ENCODE assay signal across 9 cellular contexts in the genomic region with DNA sequence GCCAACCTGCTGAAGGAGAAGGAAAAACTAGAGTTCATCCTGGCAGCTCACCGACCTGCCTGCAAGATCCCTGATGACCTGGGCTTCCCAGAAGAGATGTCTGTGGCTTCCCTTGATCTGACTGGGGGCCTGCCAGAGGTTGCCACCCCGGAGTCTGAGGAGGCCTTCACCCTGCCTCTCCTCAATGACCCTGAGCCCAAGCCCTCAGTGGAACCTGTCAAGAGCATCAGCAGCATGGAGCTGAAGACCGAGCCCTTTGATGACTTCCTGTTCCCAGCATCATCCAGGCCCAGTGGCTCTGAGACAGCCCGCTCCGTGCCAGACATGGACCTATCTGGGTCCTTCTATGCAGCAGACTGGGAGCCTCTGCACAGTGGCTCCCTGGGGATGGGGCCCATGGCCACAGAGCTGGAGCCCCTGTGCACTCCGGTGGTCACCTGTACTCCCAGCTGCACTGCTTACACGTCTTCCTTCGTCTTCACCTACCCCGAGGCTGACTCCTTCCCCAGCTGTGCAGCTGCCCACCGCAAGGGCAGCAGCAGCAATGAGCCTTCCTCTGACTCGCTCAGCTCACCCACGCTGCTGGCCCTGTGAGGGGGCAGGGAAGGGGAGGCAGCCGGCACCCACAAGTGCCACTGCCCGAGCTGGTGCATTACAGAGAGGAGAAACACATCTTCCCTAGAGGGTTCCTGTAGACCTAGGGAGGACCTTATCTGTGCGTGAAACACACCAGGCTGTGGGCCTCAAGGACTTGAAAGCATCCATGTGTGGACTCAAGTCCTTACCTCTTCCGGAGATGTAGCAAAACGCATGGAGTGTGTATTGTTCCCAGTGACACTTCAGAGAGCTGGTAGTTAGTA. TPM values are rescaled to one million over a fixed set of nuclear protein-coding genes. Genes with fewer than 3 reads are reported as not detected.
A peak's percentile ranks its signal among the peaks of the same experiment; 100 is the strongest.
DNase-seq lines count a peak whose midpoint lies in the region; ATAC-seq and TF ChIP-seq lines count a peak whose summit lies in the region.
"Had no signal": no experiment of that assay in that cellular context is flagged by ENCODE, and none has a peak within 500 bp of the region (broad histone marks: within the 10 kb centered on the region; RNA-seq: fewer than 3 reads in every experiment).

No MANE protein-coding gene starts in this region.

- POLR2A ChIA-PET in BJ (lab: Charles Lee), result interaction anchor here (0.6 kb wide), 1 partner anchor 105 kb away, joined by 4 read pairs; no protein-coding TSS in a partner anchor

- H3K27ac Mint-ChIP-seq in effector memory CD8-positive, alpha-beta T cell, result peak overlapping the region; percentile 99 to 100
- H3K27ac Mint-ChIP-seq in naive B cell, result peak overlapping the region in 5 of 6 donors; percentile 98 to 100 (median 100)

- TF ChIP-seq CTCF in BJ (IDR thresholded peaks at IDR 0.05; ENCODE audit: insufficient read depth, low read depth, low read length), result no peak

- H3K36me3 Mint-ChIP-seq in effector memory CD8-positive, alpha-beta T cell (ENCODE audit: insufficient read depth), result peaks cover 93% of the 10 kb centered on the region
- H3K36me3 Mint-ChIP-seq in naive B cell, result peaks cover 8 to 26% of the 10 kb centered on the region in 2 donors

- H3K4me3 Mint-ChIP-seq in effector memory CD8-positive, alpha-beta T cell, result peak overlapping the region; percentile 93
- H3K4me3 Mint-ChIP-seq in naive B cell, result peak overlapping the region; percentile 67 to 96 (median 92)

- H3K36me3 ChIP-seq in BJ (ENCODE audit: control insufficient read depth, insufficient read depth, low read length), result peaks cover 18% of the 10 kb centered on the region

- CTCF ChIA-PET in BJ (lab: Yijun Ruan, JAX), result interaction anchor here (0.5 to 2.2 kb wide), 2 partner anchors 15 to 97 kb away, joined by 3 to 8 read pairs; no protein-coding TSS in a partner anchor

- peaks cover 31 to 50% of the 10 kb centered on the region in 2 donors for H3K27me3 Mint-ChIP-seq in effector memory CD8-positive, alpha-beta T cell
- peaks cover 26 to 50% (median 29%) of the 10 kb centered on the region in 3 donors for H3K27me3 Mint-ChIP-seq in naive B cell

- no peaks in the 10 kb centered on the region for H3K9me3 Mint-ChIP-seq in effector memory CD8-positive, alpha-beta T cell
- peaks cover 0 to 5% (median 0%) of the 10 kb centered on the region in 7 donors for H3K9me3 Mint-ChIP-seq in naive B cell

- H3K27me3 ChIP-seq in BJ (ENCODE audit: control insufficient read depth, insufficient read depth, low read length), result no peaks in the 10 kb centered on the region

- peaks cover 37 to 42% of the 10 kb centered on the region in 2 donors for H3K4me1 Mint-ChIP-seq in effector memory CD8-positive, alpha-beta T cell (ENCODE audit: low read depth in 2 of 2)
- peaks cover 30 to 48% (median 35%) of the 10 kb centered on the region in 3 donors for H3K4me1 Mint-ChIP-seq in naive B cell

- in situ Hi-C loops in SK-MEL-5 (cut with HindIII; ENCODE audit: low pct_unique_long_range_greater_than_20kb, low sequenced_read_pairs), result no loop called here

- no peak for ATAC-seq in effector memory CD8-positive, alpha-beta T cell (replicated peaks)
- peak in 1 of 2 donors; percentile 0 for ATAC-seq in naive B cell (ENCODE audit: low read depth in 2 of 2)
- no peak for ATAC-seq in GM19452 (IDR thresholded peaks at IDR 0.05; ENCODE audit: unreplicated experiment)

- H3K4me3 ChIP-seq in BJ (ENCODE audit: low read depth, low read length), result peak overlapping the region; percentile 87; the same call in 1 of the 2 replicates

- no peak for DNase-seq in BJ (ENCODE audit: low read depth)
- peak; percentile 47 for DNase-seq in SK-MEL-5 (ENCODE audit: low read depth, low spot score)
- DNase-seq in effector memory CD8-positive, alpha-beta T cell, result peak; percentile 50 to 58 (median 51)
- DNase-seq in naive B cell, result peak; percentile 54
- DNase-seq in HT-29 (ENCODE audit: low spot score), result no peak
- no peak for DNase-seq in DMS153 (lab: John Stamatoyannopoulos, UW)
- no peak for DNase-seq in AML-193 (lab: John Stamatoyannopoulos, UW)
- DNase-seq: stimulated activated CD4-positive, alpha-beta T cell treated with anti-CD3 and anti-CD28 coated beads, Interleukin-4, amount 100 ng/mL, for 24 hours had no signal

RNA-seq across cellular contexts. Expression of gene FOS, which starts 2.4 kb away (rescaled TPM):
- polyA plus RNA-seq in BJ (2011; rRNA removed) (57.8 and 84.1 TPM in 2 replicates), naive B cell (ENCODE audit: low read depth in 6 of 6) (1,000 to 10,000 TPM in 5 of 6 donors, 100 to 1,000 TPM in 1; 863 to 3,933 (median 2,927) TPM)
- 114 and 166 TPM in 2 replicates for polyA minus RNA-seq in BJ (2011; rRNA and poly(A)+ RNA removed)
- total RNA-seq in SK-MEL-5 (2014; rRNA removed; shearing (Covaris generic)), result 67.4 and 78.3 TPM in 2 replicates
- 84.4 and 102 TPM in 2 replicates for polyA plus RNA-seq in SK-MEL-5 (2015; cell fraction: cytosol; rRNA removed)
- polyA plus RNA-seq in SK-MEL-5 (2015; cell fraction: nucleus; rRNA removed), result 334 TPM in 2 replicates
- total RNA-seq in HT-29 (2014; rRNA removed; shearing (Covaris generic)), result 616 and 667 TPM in 2 replicates

Comparison
In these comparisons a context has a peak if more than half of its experiments do, and no peak if none do; other contexts are left out.
1. DNase-seq: peak in SK-MEL-5 (single experiment), effector memory CD8-positive, alpha-beta T cell (3 of 3) and naive B cell (single experiment); none in BJ (single experiment), HT-29 (single experiment), DMS153 (single experiment) and AML-193 (0 of 2).